In genomic region chr10:80196270-80196949, GRCh38 we compare ENCODE assay signal across 8 cellular contexts. TPM values are rescaled to one million over a fixed set of nuclear protein-coding genes. Genes with fewer than 3 reads are reported as not detected.
A peak's percentile ranks its signal among the peaks of the same experiment; 100 is the strongest.
DNase-seq lines count a peak whose midpoint lies in the region; ATAC-seq and TF ChIP-seq lines count a peak whose summit lies in the region.

No MANE protein-coding gene starts in this region.

- H3K9ac ChIP-seq in SK-N-SH: no peak overlapping the region
- peak overlapping the region; percentile 88 for H3K9ac ChIP-seq in liver (ENCODE audit: low read depth in 1 of 2, low read length in 2 of 2)

- H3K4me1 ChIP-seq in SK-N-SH (ENCODE audit: control insufficient read depth in 1 of 2, insufficient read depth in 2 of 2, low read depth in 1 of 2, low read length in 1 of 2) (peaks cover 0 to 17% of the 10 kb centered on the region in 2 experiments; a peak in 2 of 4 replicates), liver (ENCODE audit: control insufficient read depth in 4 of 4, insufficient read depth in 4 of 4, low read length in 3 of 4) (peaks cover 8 to 43% (median 30%) of the 10 kb centered on the region in 4 donors), BE2C (no peaks in the 10 kb centered on the region)

- no peak overlapping the region for H2AFZ ChIP-seq in SK-N-SH (ENCODE audit: low read depth)

- ATAC-seq in GM19035 (IDR thresholded peaks at IDR 0.05; ENCODE audit: unreplicated experiment) (peak; percentile 80), HG03066 (IDR thresholded peaks at IDR 0.05; ENCODE audit: low read depth, unreplicated experiment) (peak; percentile 74)

- H3K9me3 ChIP-seq in SK-N-SH: no peaks in the 10 kb centered on the region
- no peaks in the 10 kb centered on the region for H3K9me3 ChIP-seq in liver (ENCODE audit: control insufficient read depth in 4 of 4, low read length in 3 of 4)
- H3K9me3 ChIP-seq in BE2C: no peaks in the 10 kb centered on the region

- H3K4me2 ChIP-seq in SK-N-SH: no peak overlapping the region

- no peak for TF ChIP-seq EP300 in SK-N-SH (IDR thresholded peaks at IDR 0.05; ENCODE audit: borderline replicate concordance in 1 of 2, low read depth in 1 of 2, low read length in 1 of 2)

- 65% methylated on average over 7 of the region's 8 CpGs for WGBS in SK-N-SH (ENCODE audit: low lambda C conversion rate)
- WGBS in liver: 24% methylated on average over 8 of the region's 8 CpGs

- TF ChIP-seq RAD21 in SK-N-SH (IDR thresholded peaks at IDR 0.05; ENCODE audit: low read length): no peak
- peak in 1 of 2 donors; percentile 28 for TF ChIP-seq RAD21 in liver (IDR thresholded peaks at IDR 0.05)

- POLR2A ChIA-PET in SK-N-SH (lab: Yijun Ruan, JAX): no interaction called here

- peaks cover 51% of the 10 kb centered on the region for H4K20me1 ChIP-seq in SK-N-SH (ENCODE audit: insufficient read depth)

- H3K27ac ChIP-seq in SK-N-SH (ENCODE audit: low read depth in 2 of 2, low read length in 1 of 2) (no peak overlapping the region), angular gyrus (ENCODE audit: low read depth, low read length) (peak overlapping the region; percentile 20), liver (ENCODE audit: low read depth in 1 of 2, low read length in 2 of 2) (peak overlapping the region; percentile 99 to 100)

- TF ChIP-seq CTCF in SK-N-SH (IDR thresholded peaks at IDR 0.05) (no peak), liver (IDR thresholded peaks at IDR 0.05; ENCODE audit: low read depth, low read length, missing input control) (no peak), BE2C (IDR thresholded peaks at IDR 0.05; ENCODE audit: low read depth, low read length) (no peak)

- H3K79me2 ChIP-seq in SK-N-SH (ENCODE audit: insufficient read depth): peaks cover 69% of the 10 kb centered on the region

- H3K36me3 ChIP-seq in SK-N-SH (replicated peaks in 1 of 2; ENCODE audit: control insufficient read depth in 1 of 2, insufficient read depth in 2 of 2, low read length in 1 of 2) (peaks cover 0 to 3% of the 10 kb centered on the region in 2 experiments), liver (ENCODE audit: control insufficient read depth in 4 of 4, insufficient read depth in 3 of 4, low read depth in 1 of 4, low read length in 3 of 4) (no peaks in the 10 kb centered on the region), BE2C (no peaks in the 10 kb centered on the region)

- H3K4me3 ChIP-seq in SK-N-SH (ENCODE audit: low read depth in 2 of 2, low read length in 1 of 2) (no peak overlapping the region), liver (ENCODE audit: low read depth in 1 of 3, low read length in 3 of 3) (peak overlapping the region in 2 of 3 donors; percentile 16 to 27), BE2C (ENCODE audit: low read depth, low read length) (no peak overlapping the region)

- H3K27me3 ChIP-seq in SK-N-SH (ENCODE audit: insufficient read depth): no peaks in the 10 kb centered on the region
- H3K27me3 ChIP-seq in liver (ENCODE audit: control insufficient read depth in 4 of 4, insufficient read depth in 4 of 4, low read length in 3 of 4): no peaks in the 10 kb centered on the region
- no peaks in the 10 kb centered on the region for H3K27me3 ChIP-seq in BE2C

- DNase-seq in SK-N-SH (no peak), BE2C (no peak), NCI-H1048 (lab: John Stamatoyannopoulos, UW) (no peak)
- DNase-seq in stimulated activated naive CD4-positive, alpha-beta T cell (lab: John Stamatoyannopoulos, UW): peak in 4 of 6 experiments; percentile 7 to 22 (median 14)

- no peaks in the 10 kb centered on the region for H3K9me2 ChIP-seq in SK-N-SH

- CTCF ChIA-PET in SK-N-SH (lab: Yijun Ruan, JAX): interaction anchor here (0.8 to 2.0 kb wide), 2 partner anchors 38 to 53 kb away, joined by 3 to 7 read pairs; no protein-coding TSS in a partner anchor

- no peaks in the 10 kb centered on the region for H3F3A ChIP-seq in SK-N-SH (replicated peaks; ENCODE audit: insufficient read depth)

TF ChIP-seq in SK-N-SH, 30 proteins besides CTCF, POLR2A, EP300 and RAD21:
- no peak for TF ChIP-seq RCOR1 (IDR thresholded peaks at IDR 0.05; ENCODE audit: low read length)
- TF ChIP-seq, protein P1, sequence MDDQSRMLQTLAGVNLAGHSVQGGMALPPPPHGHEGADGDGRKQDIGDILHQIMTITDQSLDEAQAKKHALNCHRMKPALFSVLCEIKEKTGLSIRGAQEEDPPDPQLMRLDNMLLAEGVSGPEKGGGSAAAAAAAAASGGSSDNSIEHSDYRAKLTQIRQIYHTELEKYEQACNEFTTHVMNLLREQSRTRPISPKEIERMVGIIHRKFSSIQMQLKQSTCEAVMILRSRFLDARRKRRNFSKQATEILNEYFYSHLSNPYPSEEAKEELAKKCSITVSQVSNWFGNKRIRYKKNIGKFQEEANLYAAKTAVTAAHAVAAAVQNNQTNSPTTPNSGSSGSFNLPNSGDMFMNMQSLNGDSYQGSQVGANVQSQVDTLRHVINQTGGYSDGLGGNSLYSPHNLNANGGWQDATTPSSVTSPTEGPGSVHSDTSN (IDR thresholded peaks at IDR 0.05): 0 out of 2 replicates have a peak, but pooled peaks have one; percentile 15
- TF ChIP-seq, protein P2, sequence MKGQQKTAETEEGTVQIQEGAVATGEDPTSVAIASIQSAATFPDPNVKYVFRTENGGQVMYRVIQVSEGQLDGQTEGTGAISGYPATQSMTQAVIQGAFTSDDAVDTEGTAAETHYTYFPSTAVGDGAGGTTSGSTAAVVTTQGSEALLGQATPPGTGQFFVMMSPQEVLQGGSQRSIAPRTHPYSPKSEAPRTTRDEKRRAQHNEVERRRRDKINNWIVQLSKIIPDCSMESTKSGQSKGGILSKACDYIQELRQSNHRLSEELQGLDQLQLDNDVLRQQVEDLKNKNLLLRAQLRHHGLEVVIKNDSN (IDR thresholded peaks at IDR 0.05; ENCODE audit: borderline replicate concordance, low read depth): no peak
- TF ChIP-seq TCF12 (IDR thresholded peaks at IDR 0.05): peak; percentile 17; the same call in 1 of the 2 replicates
TF ChIP-seq in SK-N-SH: peak in this region for 2.

TF ChIP-seq in liver, 16 proteins besides CTCF, POLR2A, EP300 and RAD21 (continues in another document):
- TF ChIP-seq YY1 (IDR thresholded peaks at IDR 0.05): no peak
- peak; percentile 37 to 48 for TF ChIP-seq EGR1 (IDR thresholded peaks at IDR 0.05; ENCODE audit: low read depth in 2 of 2)
- peak; percentile 89 for TF ChIP-seq SP1 (IDR thresholded peaks at IDR 0.05)
- TF ChIP-seq FOXA1 (IDR thresholded peaks at IDR 0.05): no peak
- TF ChIP-seq JUND (IDR thresholded peaks at IDR 0.05): peak; percentile 96
- TF ChIP-seq REST (IDR thresholded peaks at IDR 0.05): peak; percentile 58
- peak; percentile 77 for TF ChIP-seq HNF4G (IDR thresholded peaks at IDR 0.05)
- TF ChIP-seq HNF4A (conservative IDR thresholded peaks at IDR 0.05): peak; percentile 85 to 88
- no peak for TF ChIP-seq FOXA2 (IDR thresholded peaks at IDR 0.05)
- peak; percentile 56 for TF ChIP-seq TAF1 (conservative IDR thresholded peaks at IDR 0.05)
- peak; percentile 22 for TF ChIP-seq NR2F2 (IDR thresholded peaks at IDR 0.05)
- TF ChIP-seq, protein P3, sequence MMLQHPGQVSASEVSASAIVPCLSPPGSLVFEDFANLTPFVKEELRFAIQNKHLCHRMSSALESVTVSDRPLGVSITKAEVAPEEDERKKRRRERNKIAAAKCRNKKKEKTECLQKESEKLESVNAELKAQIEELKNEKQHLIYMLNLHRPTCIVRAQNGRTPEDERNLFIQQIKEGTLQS (IDR thresholded peaks at IDR 0.05): peak; percentile 92
- TF ChIP-seq ZBTB33 (IDR thresholded peaks at IDR 0.05): peak; percentile 57
- peak in 1 of 2 donors; percentile 33 for TF ChIP-seq GABPA (IDR thresholded peaks at IDR 0.05 in 1 of 2, conservative IDR thresholded peaks at IDR 0.05 in 1 of 2)

RNA-seq across cellular contexts. Expression of gene ANXA11, which starts 8.9 kb away (rescaled TPM):
- 50.9 and 53.6 TPM in 2 replicates for polyA plus RNA-seq in SK-N-SH (2012; rRNA removed)
- polyA plus RNA-seq in SK-N-SH (2012; cell fraction: cytosol; rRNA removed): 42.2 and 48.2 TPM in 2 replicates
- polyA plus RNA-seq in SK-N-SH (2012; cell fraction: nucleus; rRNA removed): 59.9 and 66.6 TPM in 2 replicates
- total RNA-seq in liver: 10 to 100 TPM; 14.0 to 20.9 TPM
- 10 to 100 TPM; 28.8 to 40.4 TPM for polyA plus RNA-seq in liver
- 26.7 TPM for polyA plus RNA-seq in BE2C (2012; ENCODE audit: insufficient read depth, insufficient read length, low read depth)

Comparison
In these comparisons a context has a peak if more than half of its experiments do, and no peak if none do; other contexts are left out.
1. DNase-seq: peak in stimulated activated naive CD4-positive, alpha-beta T cell (4 of 6); none in SK-N-SH (single experiment), BE2C (single experiment) and NCI-H1048 (single experiment).
2. H3K27ac ChIP-seq: peak in angular gyrus (single experiment) and liver (2 of 2); none in SK-N-SH (0 of 2).
3. H3K4me3 ChIP-seq: peak in liver (2 of 3); none in SK-N-SH (0 of 2) and BE2C (single experiment).